ENCODE assay signal across 8 cellular contexts in genomic region chr17:2214887-2215615, GRCh38.
DNase-seq lines count a peak whose midpoint lies in the region; ATAC-seq, FAIRE-seq and TF ChIP-seq lines count a peak whose summit lies in the region.

No MANE protein-coding gene starts in this region.

- peak overlapping the region; percentile 50 to 72 (median 68) for H3K4me3 Mint-ChIP-seq in T-cell

- peak overlapping the region; percentile 68 for H3K4me3 ChIP-seq in GM08714 (ENCODE audit: low read length)
- H3K4me3 ChIP-seq in fibroblast of mammary gland (ENCODE audit: control insufficient read depth, low read depth, low read length) = peak overlapping the region; percentile 17

- no peak for FAIRE-seq in GM12891 (lab: Jason Lieb, UNC)

- POLR2A ChIA-PET in T-cell (lab: Charles Lee) = no interaction called here

- no peaks in the 10 kb centered on the region for H3K27me3 Mint-ChIP-seq in T-cell

- H3K27ac Mint-ChIP-seq in T-cell = peak overlapping the region; percentile 93 to 97

- no peak for TF ChIP-seq CTCF in fibroblast of mammary gland (conservative IDR thresholded peaks at IDR 0.05; ENCODE audit: control insufficient read depth, insufficient read depth, low read depth, low read length)

- no peak for TF ChIP-seq POLR2A in GM12891 (IDR thresholded peaks at IDR 0.05; ENCODE audit: low read depth, low read length)

- peaks cover 60 to 65% (median 64%) of the 10 kb centered on the region in 3 donors for H3K4me1 Mint-ChIP-seq in T-cell

- DNase-seq in T-cell = peak in 4 of 34 experiments; percentile 2 to 25 (median 12)
- DNase-seq in fibroblast of mammary gland (ENCODE audit: low read depth) = peak; percentile 67
- peak; percentile 36 for DNase-seq in retina
- DNase-seq in NCI-H82 (lab: John Stamatoyannopoulos, UW) = no peak
- no peak for DNase-seq in GM12891 (ENCODE audit: insufficient read length, low spot score)
- no peak for DNase-seq in stimulated activated CD4-positive, alpha-beta T cell treated with anti-CD3 and anti-CD28 coated beads, Interleukin-15, amount 100 ng/mL, for 24 hours

- peaks cover 8% of the 10 kb centered on the region for H3K36me3 Mint-ChIP-seq in T-cell

- CTCF ChIA-PET in T-cell (lab: Charles Lee) = interaction anchor here in 1 of 2 donors (1.0 to 2.1 kb wide), 2 partner anchors 9 to 30 kb away, joined by 3 to 7 read pairs; no protein-coding TSS in a partner anchor

- ATAC-seq in T-cell (replicated peaks in 1 of 4) (no peak), HG02870 (IDR thresholded peaks at IDR 0.05; ENCODE audit: unreplicated experiment) (no peak)

- H3K9me3 Mint-ChIP-seq in T-cell = no peaks in the 10 kb centered on the region

TF ChIP-seq in GM12891, 5 proteins besides CTCF, POLR2A, EP300 and RAD21:
- no peak for TF ChIP-seq TAF1 (IDR thresholded peaks at IDR 0.05; ENCODE audit: low read depth, low read length)

Comparison
In these comparisons a context has a peak if more than half of its experiments do, and no peak if none do; other contexts are left out.
1. DNase-seq: peak in fibroblast of mammary gland (single experiment) and retina (single experiment); none in NCI-H82 (single experiment), GM12891 (single experiment) and stimulated activated CD4-positive, alpha-beta T cell treated with anti-CD3 and anti-CD28 coated beads, Interleukin-15, amount 100 ng/mL, for 24 hours (single experiment).